In genomic region chr5:72307968-72308852, GRCh38 we compare ENCODE assay signal across 1 cellular context.
A peak's percentile ranks its signal among the peaks of the same experiment; 100 is the strongest.
TF ChIP-seq lines count a peak whose summit lies in the region.

No MANE protein-coding gene starts in this region.

TF ChIP-seq in HepG2, 621 proteins besides CTCF, POLR2A, EP300 and RAD21 (continued from another document and continues in another):
- TF ChIP-seq SOX6 (IDR thresholded peaks at IDR 0.05), result no peak
- TF ChIP-seq SOX6 (CRISPR knock-in tag; IDR thresholded peaks at IDR 0.05), result peak; percentile 87
- no peak; the same call in 1 of the 2 replicates for TF ChIP-seq ZNF331 (CRISPR knock-in tag; IDR thresholded peaks at IDR 0.05)
- TF ChIP-seq ERF (CRISPR knock-in tag; IDR thresholded peaks at IDR 0.05), result peak; percentile 79
- peak; percentile 91; the same call in 1 of the 2 replicates for TF ChIP-seq NFE2L1 (CRISPR knock-in tag; IDR thresholded peaks at IDR 0.05; ENCODE audit: borderline replicate concordance)
- no peak for TF ChIP-seq CC2D1A (CRISPR knock-in tag; IDR thresholded peaks at IDR 0.05)
- peak; percentile 90; the same call in 1 of the 2 replicates for TF ChIP-seq ZNF280B (CRISPR knock-in tag; IDR thresholded peaks at IDR 0.05; ENCODE audit: borderline replicate concordance)
- no peak for TF ChIP-seq ZNF382 (CRISPR knock-in tag; IDR thresholded peaks at IDR 0.05; ENCODE audit: borderline replicate concordance)
- peak; percentile 81 for TF ChIP-seq ZBTB34 (CRISPR knock-in tag; IDR thresholded peaks at IDR 0.05)
- TF ChIP-seq TBX2 (CRISPR knock-in tag; IDR thresholded peaks at IDR 0.05; ENCODE audit: borderline replicate concordance), result peak; percentile 84
- TF ChIP-seq DZIP1 (CRISPR knock-in tag; IDR thresholded peaks at IDR 0.05), result peak; percentile 84; the same call in 1 of the 2 replicates
- peak; percentile 56; the same call in 1 of the 2 replicates for TF ChIP-seq ZNF770 (CRISPR knock-in tag; IDR thresholded peaks at IDR 0.05)
- peak; percentile 64 for TF ChIP-seq ISL2 (CRISPR knock-in tag; IDR thresholded peaks at IDR 0.05)
- TF ChIP-seq MBNL3 (CRISPR knock-in tag; conservative IDR thresholded peaks at IDR 0.05), result no peak
- TF ChIP-seq NBN (conservative IDR thresholded peaks at IDR 0.05), result no peak
- TF ChIP-seq ZHX1 (CRISPR knock-in tag; IDR thresholded peaks at IDR 0.05; ENCODE audit: low read depth), result no peak; the same call in none of the 2 replicates
- TF ChIP-seq ZFX (CRISPR knock-in tag; IDR thresholded peaks at IDR 0.05; ENCODE audit: low read depth), result peak; percentile 90
- peak; percentile 71 for TF ChIP-seq MEIS2 (CRISPR knock-in tag; IDR thresholded peaks at IDR 0.05)
- TF ChIP-seq CEBPG (CRISPR knock-in tag; IDR thresholded peaks at IDR 0.05), result no peak; the same call in 1 of the 2 replicates
- peak; percentile 80; the same call in 1 of the 2 replicates for TF ChIP-seq ZNF619 (CRISPR knock-in tag; IDR thresholded peaks at IDR 0.05)
- TF ChIP-seq HNRNPUL1 (IDR thresholded peaks at IDR 0.05; ENCODE audit: low read depth, low read length), result peak; percentile 37; the same call in 1 of the 2 replicates
- peak; percentile 94; the same call in 1 of the 2 replicates for TF ChIP-seq ZNF333 (CRISPR knock-in tag; IDR thresholded peaks at IDR 0.05; ENCODE audit: borderline replicate concordance)
- TF ChIP-seq ZNF121 (CRISPR knock-in tag; IDR thresholded peaks at IDR 0.05), result peak; percentile 15; the same call in 1 of the 2 replicates
- peak; percentile 98 for TF ChIP-seq CSRNP1 (CRISPR knock-in tag; IDR thresholded peaks at IDR 0.05)
- peak; percentile 51; the same call in 1 of the 2 replicates for TF ChIP-seq ATF2 (CRISPR knock-in tag; IDR thresholded peaks at IDR 0.05)
- peak; percentile 94 for TF ChIP-seq ZBTB14 (CRISPR knock-in tag; IDR thresholded peaks at IDR 0.05)
- TF ChIP-seq NR0B2 (CRISPR knock-in tag; IDR thresholded peaks at IDR 0.05), result peak; percentile 96
- TF ChIP-seq ZNF878 (CRISPR knock-in tag; IDR thresholded peaks at IDR 0.05), result no peak; the same call in 1 of the 2 replicates
- peak; percentile 100 for TF ChIP-seq ZMYM4 (CRISPR knock-in tag; IDR thresholded peaks at IDR 0.05)
- peak; percentile 95 for TF ChIP-seq BRF2 (CRISPR knock-in tag; IDR thresholded peaks at IDR 0.05)
- 0 out of 2 replicates have a peak, but pooled peaks have one; percentile 44 for TF ChIP-seq SMAD3 (CRISPR knock-in tag; IDR thresholded peaks at IDR 0.05)
- peak; percentile 81 for TF ChIP-seq ZNF18 (CRISPR knock-in tag; IDR thresholded peaks at IDR 0.05; ENCODE audit: insufficient replicate concordance)
- no peak for TF ChIP-seq TCF7L2 (IDR thresholded peaks at IDR 0.05; ENCODE audit: low read depth, low read length)
- no peak; the same call in 1 of the 2 replicates for TF ChIP-seq ZNF431 (CRISPR knock-in tag; IDR thresholded peaks at IDR 0.05; ENCODE audit: borderline replicate concordance, low read depth)
- no peak for TF ChIP-seq TERF1 (CRISPR knock-in tag; IDR thresholded peaks at IDR 0.05)
- TF ChIP-seq MXD3 (CRISPR knock-in tag; IDR thresholded peaks at IDR 0.05), result peak; percentile 88
